ENCODE assay signal across 10 cellular contexts in genomic region chr20:1389703-1390385, GRCh38. TPM values are rescaled to one million over a fixed set of nuclear protein-coding genes. Genes with fewer than 3 reads are reported as not detected.
A peak's percentile ranks its signal among the peaks of the same experiment; 100 is the strongest.
DNase-seq lines count a peak whose midpoint lies in the region; ATAC-seq, FAIRE-seq and TF ChIP-seq lines count a peak whose summit lies in the region.
"Had no signal": no experiment of that assay in that cellular context is flagged by ENCODE, and none has a peak within 500 bp of the region (broad histone marks: within the 10 kb centered on the region; RNA-seq: fewer than 3 reads in every experiment).

No MANE protein-coding gene starts in this region.

- H3K27ac ChIP-seq in adrenal gland, result peak overlapping the region in 3 of 5 donors; percentile 14 to 66 (median 48)
- peak overlapping the region; percentile 44 to 68 for H3K27ac ChIP-seq in left lung
- peak overlapping the region; percentile 31 to 97 (median 85) for H3K27ac ChIP-seq in thyroid gland

- H3K4me3 ChIP-seq in adrenal gland (no peak overlapping the region), left lung (peak overlapping the region in 1 of 2 donors; percentile 95), thyroid gland (replicated peaks in 1 of 3) (no peak overlapping the region)

- peak; percentile 4 for ATAC-seq in left lung

- TF ChIP-seq POLR2A in adrenal gland (IDR thresholded peaks at IDR 0.05) (no peak), thyroid gland (IDR thresholded peaks at IDR 0.05) (no peak)

- TF ChIP-seq CTCF in adrenal gland (IDR thresholded peaks at IDR 0.05) (no peak), left lung (IDR thresholded peaks at IDR 0.05) (no peak), thyroid gland (IDR thresholded peaks at IDR 0.05) (peak in 3 of 6 experiments; percentile 14 to 58 (median 34))

- no peak for FAIRE-seq in RCC 7860 (lab: Jason Lieb, UNC)

- peak overlapping the region; percentile 95 for H3K27ac Mint-ChIP-seq in activated T-cell treated with anti-CD3 and anti-CD28 coated beads, Interleukin-2, amount 50 U/mL, for 24 hours

- DNase-seq in activated T-cell treated with anti-CD3 and anti-CD28 coated beads, Interleukin-2, amount 50 U/mL, for 24 hours, result no peak
- DNase-seq in activated T-cell treated with anti-CD3 and anti-CD28 coated beads, Interleukin-2, amount 50 U/mL, for 1 hour, result no peak
- DNase-seq in adrenal gland (no peak), left lung (peak in 1 of 2 donors; percentile 40), thyroid gland (peak; percentile 88 to 89), NCI-H2081 treated with DMSO at 0.1 percent for 48 hours (lab: John Stamatoyannopoulos, UW) (no peak), RCC 7860 (ENCODE audit: low spot score) (no peak), DMS153 treated with DMSO at 0.1 percent for 48 hours (lab: John Stamatoyannopoulos, UW; ENCODE audit: unreplicated experiment) (no peak)
- DNase-seq: AML-193, NCI-H510A had no signal

- H3K4me1 ChIP-seq in adrenal gland (replicated peaks in 1 of 2) (peaks cover 21 to 60% of the 10 kb centered on the region in 2 donors), left lung (peaks cover 24 to 88% of the 10 kb centered on the region in 2 donors), thyroid gland (peaks cover 72 to 78% of the 10 kb centered on the region in 2 donors)

- H3K9me3 Mint-ChIP-seq in activated T-cell treated with anti-CD3 and anti-CD28 coated beads, Interleukin-2, amount 50 U/mL, for 24 hours, result no peaks in the 10 kb centered on the region

- peaks cover 79% of the 10 kb centered on the region for H3K4me1 Mint-ChIP-seq in activated T-cell treated with anti-CD3 and anti-CD28 coated beads, Interleukin-2, amount 50 U/mL, for 24 hours (ENCODE audit: low read depth)

- intact Hi-C loops in adrenal gland (cut with DNase I), result loop anchor here in 1 of 2 donors (5.0 kb wide), 1 partner anchor 63 kb away; the partner anchor contains the start of gene SDCBP2
- intact Hi-C loops in left lung (cut with DNase I), result loop anchor here (5.0 to 10.0 kb wide), 2 partner anchors 65 to 68 kb away; partner anchors contain the start of gene SDCBP2 (in 1 of the 2)
- intact Hi-C loops in thyroid gland (cut with DNase I), result no loop called here

- H3K4me3 Mint-ChIP-seq in activated T-cell treated with anti-CD3 and anti-CD28 coated beads, Interleukin-2, amount 50 U/mL, for 24 hours, result peak overlapping the region; percentile 91

- peaks cover 0 to 7% of the 10 kb centered on the region in 2 donors for H3K36me3 ChIP-seq in adrenal gland (replicated peaks in 1 of 2)
- peaks cover 0 to 7% of the 10 kb centered on the region in 2 donors for H3K36me3 ChIP-seq in left lung
- H3K36me3 ChIP-seq in thyroid gland, result no peaks in the 10 kb centered on the region

- H3K27me3 ChIP-seq in adrenal gland, result no peaks in the 10 kb centered on the region
- H3K27me3 ChIP-seq in left lung, result no peaks in the 10 kb centered on the region
- H3K27me3 ChIP-seq in thyroid gland, result no peaks in the 10 kb centered on the region

- WGBS in adrenal gland, 4 donors, result 44 to 49% (median 46%) methylated on average over 6 of the region's 6 CpGs
- whole genome bisulfite sequencing in thyroid gland, 2 donors, result 10 to 15% methylated on average over 6 of the region's 6 CpGs

- no peaks in the 10 kb centered on the region for H3K27me3 Mint-ChIP-seq in activated T-cell treated with anti-CD3 and anti-CD28 coated beads, Interleukin-2, amount 50 U/mL, for 24 hours

- H3K9me3 ChIP-seq in adrenal gland (replicated peaks in 1 of 3) (no peaks in the 10 kb centered on the region), left lung (no peaks in the 10 kb centered on the region), thyroid gland (no peaks in the 10 kb centered on the region)

- peaks cover 69% of the 10 kb centered on the region for H3K36me3 Mint-ChIP-seq in activated T-cell treated with anti-CD3 and anti-CD28 coated beads, Interleukin-2, amount 50 U/mL, for 24 hours (ENCODE audit: low read depth)

RNA-seq across cellular contexts. Expression of gene FKBP1A, which starts 3.0 kb away (rescaled TPM):
- total RNA-seq in adrenal gland (100 to 1,000 TPM in 6 of 8 donors, 10 to 100 TPM in 2; 51.7 to 571 (median 151) TPM), left lung (100 to 1,000 TPM; 278 to 385 TPM), thyroid gland (100 to 1,000 TPM; 142 to 272 (median 189) TPM)
- 100 to 1,000 TPM; 111 to 917 (median 149) TPM for polyA plus RNA-seq in adrenal gland

Comparison
In these comparisons a context has a peak if more than half of its experiments do, and no peak if none do; other contexts are left out.
1. DNase-seq: peak in thyroid gland (2 of 2); none in activated T-cell treated with anti-CD3 and anti-CD28 coated beads, Interleukin-2, amount 50 U/mL, for 24 hours (single experiment), activated T-cell treated with anti-CD3 and anti-CD28 coated beads, Interleukin-2, amount 50 U/mL, for 1 hour (single experiment), adrenal gland (0 of 7), NCI-H2081 treated with DMSO at 0.1 percent for 48 hours (single experiment), RCC 7860 (single experiment) and DMS153 treated with DMSO at 0.1 percent for 48 hours (single experiment).
2. Peak in every context shown above with its lines, with median percentiles within 50 percentile points of each other: H3K27ac ChIP-seq.